In genomic region chr17:337453-337852, GRCh38 we compare ENCODE assay signal across 28 cellular contexts. TPM values are rescaled to one million over a fixed set of nuclear protein-coding genes. Genes with fewer than 3 reads are reported as not detected.
DNase-seq lines count a peak whose midpoint lies in the region; ATAC-seq and TF ChIP-seq lines count a peak whose summit lies in the region.
"Had no signal": no experiment of that assay in that cellular context is flagged by ENCODE, and none has a peak within 500 bp of the region (broad histone marks: within the 10 kb centered on the region; RNA-seq: fewer than 3 reads in every experiment).

No MANE protein-coding gene starts in this region.

- H3K36me3 ChIP-seq in H7 (replicated peaks; ENCODE audit: control insufficient read depth, insufficient read depth, low read length) (no peaks in the 10 kb centered on the region), sigmoid colon (no peaks in the 10 kb centered on the region)
- H3K36me3 ChIP-seq: BE2C, gastrocnemius medialis, prostate gland had no signal

- no peaks in the 10 kb centered on the region for H3K4me1 ChIP-seq in sigmoid colon
- H3K4me1 ChIP-seq: BE2C, prostate gland had no signal

- H3K27ac ChIP-seq in angular gyrus (ENCODE audit: low read depth, low read length) (peak overlapping the region; percentile 40), sigmoid colon (no peak overlapping the region)
- H3K27ac ChIP-seq: hepatocyte, prostate gland had no signal

- H3K9me3 Mint-ChIP-seq in memory B cell (no peaks in the 10 kb centered on the region), natural killer cell (no peaks in the 10 kb centered on the region)
- H3K9me3 Mint-ChIP-seq: activated naive CD8-positive, alpha-beta T cell treated with anti-CD3 and anti-CD28 coated beads, Interleukin-2, amount 50 U/mL, for 24 hours; IgD-negative memory B cell had no signal

- H3K27ac Mint-ChIP-seq in memory B cell (peak overlapping the region; percentile 53), natural killer cell (no peak overlapping the region)
- H3K27ac Mint-ChIP-seq: activated naive CD8-positive, alpha-beta T cell treated with anti-CD3 and anti-CD28 coated beads, Interleukin-2, amount 50 U/mL, for 24 hours; T-helper 17 cell had no signal

- H3K27me3 Mint-ChIP-seq in memory B cell (peaks cover 8% of the 10 kb centered on the region), natural killer cell (ENCODE audit: low read depth in 2 of 2) (peaks cover 0 to 17% of the 10 kb centered on the region in 2 donors)

- no peak overlapping the region for H3K4me3 ChIP-seq in H7 (ENCODE audit: insufficient read depth, low read depth, low read length)
- H3K4me3 ChIP-seq in sigmoid colon, result no peak overlapping the region
- H3K4me3 ChIP-seq: gastrocnemius medialis, hepatocyte, prostate gland, transverse colon had no signal

- TF ChIP-seq EP300 in sigmoid colon (IDR thresholded peaks at IDR 0.05), result no peak

- intact Hi-C loops in sigmoid colon (cut with DNase I) (no loop called here), natural killer cell (cut with micrococcal nuclease) (no loop called here)

- peak; percentile 41 for DNase-seq in H7
- DNase-seq in memory B cell (ENCODE audit: low spot score in 2 of 2), result no peak
- DNase-seq in sigmoid colon, result peak; percentile 36
- no peak for DNase-seq in natural killer cell
- no peak for DNase-seq in midbrain (lab: John Stamatoyannopoulos, UW)
- no peak for DNase-seq in activated CD4-positive, alpha-beta T cell treated with anti-CD3 and anti-CD28 coated beads, Interleukin-2, amount 50 U/mL, for 48 hours
- DNase-seq: ACHN; activated CD4-positive, alpha-beta T cell treated with anti-CD3 and anti-CD28 coated beads, Interleukin-2, amount 50 U/mL, for 4 hours; activated naive CD4-positive, alpha-beta T cell; activated naive CD8-positive, alpha-beta T cell treated with anti-CD3 and anti-CD28 coated beads, Interleukin-2, amount 50 U/mL, for 24 hours; activated T-cell treated with anti-CD3 and anti-CD28 coated beads, Interleukin-2, amount 50 U/mL, for 48 hours; BE2C; dermis blood vessel endothelial cell; gastrocnemius medialis; NCI-H1048; NCI-H510A treated with DMSO at 0.1 percent for 48 hours; OCI-M1; stimulated activated CD4-positive, alpha-beta T cell treated with anti-CD3 and anti-CD28 coated beads, Interleukin-4, amount 100 ng/mL, for 4 hours; T-helper 17 cell; transverse colon had no signal

- no peak overlapping the region for H3K4me3 Mint-ChIP-seq in memory B cell
- no peak overlapping the region for H3K4me3 Mint-ChIP-seq in natural killer cell
- H3K4me3 Mint-ChIP-seq: activated naive CD8-positive, alpha-beta T cell treated with anti-CD3 and anti-CD28 coated beads, Interleukin-2, amount 50 U/mL, for 24 hours; T-helper 17 cell had no signal

- TF ChIP-seq CTCF in sigmoid colon (IDR thresholded peaks at IDR 0.05), result no peak
- no peak for TF ChIP-seq CTCF in natural killer cell (IDR thresholded peaks at IDR 0.05)

- peaks cover 2% of the 10 kb centered on the region for H3K36me3 Mint-ChIP-seq in memory B cell
- H3K36me3 Mint-ChIP-seq in natural killer cell, result no peaks in the 10 kb centered on the region

- no peak for TF ChIP-seq POLR2A in sigmoid colon (IDR thresholded peaks at IDR 0.05)

- H3K9me3 ChIP-seq in sigmoid colon, result no peaks in the 10 kb centered on the region
- H3K9me3 ChIP-seq: BE2C, gastrocnemius medialis, prostate gland, transverse colon had no signal

- no peak for ATAC-seq in memory B cell (ENCODE audit: low read depth)
- no peak for ATAC-seq in natural killer cell
- no peak for ATAC-seq in HG03442 (IDR thresholded peaks at IDR 0.05; ENCODE audit: unreplicated experiment)
- ATAC-seq: activated CD4-positive, CD25-positive, alpha-beta regulatory T cell treated with anti-CD3 and anti-CD28 coated beads, Interleukin-2, amount 50 U/mL, for 24 hours; activated naive CD8-positive, alpha-beta T cell treated with anti-CD3 and anti-CD28 coated beads, Interleukin-2, amount 50 U/mL, for 24 hours; gastrocnemius medialis; HCT116; Right ventricle myocardium inferior; T-helper 17 cell had no signal

- H3K27me3 ChIP-seq in H7 (ENCODE audit: control insufficient read depth, insufficient read depth, low read length), result peaks cover 5% of the 10 kb centered on the region; the same call in 1 of the 2 replicates
- peaks cover 0 to 14% (median 0%) of the 10 kb centered on the region in 3 donors for H3K27me3 ChIP-seq in sigmoid colon
- H3K27me3 ChIP-seq: BE2C, hepatocyte, transverse colon had no signal

- 94% methylated on average over 15 of the region's 15 CpGs for WGBS in sigmoid colon, 2 donors

- H3K4me1 Mint-ChIP-seq in memory B cell, result peaks cover 6% of the 10 kb centered on the region
- H3K4me1 Mint-ChIP-seq in natural killer cell, result peaks cover 5 to 6% of the 10 kb centered on the region in 2 donors

RNA-seq across cellular contexts. Expression of gene RPH3AL, which starts 15.2 kb away (rescaled TPM):
- 1.3 and 2.8 TPM in 2 replicates for total RNA-seq in H7 (2014; rRNA removed; shearing (Covaris generic))
- total RNA-seq in sigmoid colon (10 to 100 TPM in 1 of 4 donors, 1 to 10 TPM in 3; 1.8 to 12.7 (median 3.1) TPM), natural killer cell (1 to 10 TPM; 7.2 to 9.9 (median 7.9) TPM)
- polyA plus RNA-seq in sigmoid colon, result 10 to 100 TPM; 14.2 to 23.1 (median 15.0) TPM

Comparison
In these comparisons a context has a peak if more than half of its experiments do, and no peak if none do; other contexts are left out.
1. DNase-seq: peak in H7 (single experiment) and sigmoid colon (single experiment); none in memory B cell (0 of 2), natural killer cell (single experiment), midbrain (single experiment) and activated CD4-positive, alpha-beta T cell treated with anti-CD3 and anti-CD28 coated beads, Interleukin-2, amount 50 U/mL, for 48 hours (0 of 2).